Comparison of ENCODE assay signal across 17 cellular contexts in genomic region chr3:101833446-101833974, GRCh38. TPM values are rescaled to one million over a fixed set of nuclear protein-coding genes. Genes with fewer than 3 reads are reported as not detected.
A peak's percentile ranks its signal among the peaks of the same experiment; 100 is the strongest.
DNase-seq lines count a peak whose midpoint lies in the region; ATAC-seq, FAIRE-seq and TF ChIP-seq lines count a peak whose summit lies in the region.
"Had no signal": no experiment of that assay in that cellular context is flagged by ENCODE, and none has a peak within 500 bp of the region (broad histone marks: within the 10 kb centered on the region; RNA-seq: fewer than 3 reads in every experiment).

No MANE protein-coding gene starts in this region.

- TF ChIP-seq POLR2A in GM12892 (IDR thresholded peaks at IDR 0.05; ENCODE audit: low read depth, low read length) = no peak
- TF ChIP-seq POLR2A in right lobe of liver (IDR thresholded peaks at IDR 0.05) = no peak

- no peaks in the 10 kb centered on the region for H3K9me3 Mint-ChIP-seq in CD8-positive, alpha-beta memory T cell
- H3K9me3 Mint-ChIP-seq in activated B cell treated with CpG ODN at 0.5 μM for 24 hours = no peaks in the 10 kb centered on the region
- H3K9me3 Mint-ChIP-seq: activated T-cell treated with anti-CD3 and anti-CD28 coated beads, Interleukin-2, amount 50 U/mL, for 4 hours had no signal

- WGBS in right lobe of liver (ENCODE audit: insufficient coverage, low coverage, low lambda C conversion rate, missing lambda C conversion rate) = 6% methylated on average over 2 of the region's 2 CpGs

- H3K36me3 Mint-ChIP-seq in CD8-positive, alpha-beta memory T cell = peaks cover 0 to 3% (median 2%) of the 10 kb centered on the region in 3 donors
- H3K36me3 Mint-ChIP-seq in activated B cell treated with CpG ODN at 0.5 μM for 24 hours (ENCODE audit: low read depth) = peaks cover 95% of the 10 kb centered on the region

- H3K9me3 ChIP-seq in CD8-positive, alpha-beta memory T cell (ENCODE audit: low read length) = no peaks in the 10 kb centered on the region
- no peaks in the 10 kb centered on the region for H3K9me3 ChIP-seq in right lobe of liver
- H3K9me3 ChIP-seq: ovary, tibial nerve had no signal

- no peaks in the 10 kb centered on the region for H3K36me3 ChIP-seq in CD8-positive, alpha-beta memory T cell (ENCODE audit: insufficient read depth, low read length)
- no peaks in the 10 kb centered on the region for H3K36me3 ChIP-seq in right lobe of liver
- H3K36me3 ChIP-seq: ovary, tibial nerve had no signal

- peaks cover 33 to 48% (median 45%) of the 10 kb centered on the region in 3 donors for H3K4me1 Mint-ChIP-seq in CD8-positive, alpha-beta memory T cell
- peaks cover 96% of the 10 kb centered on the region for H3K4me1 Mint-ChIP-seq in activated B cell treated with CpG ODN at 0.5 μM for 24 hours

- POLR2A ChIA-PET in CD8-positive, alpha-beta memory T cell (lab: Charles Lee) = no interaction called here
- POLR2A ChIA-PET in activated B cell treated with CpG ODN at 0.5 μM for 24 hours (lab: Charles Lee) = interaction anchor here (1.7 to 8.1 kb wide), 3 partner anchors 15 to 23 kb away, joined by 4 to 112 read pairs (median 6); partner anchors contain the start of gene NFKBIZ

- H3K4me1 ChIP-seq in CD8-positive, alpha-beta memory T cell (ENCODE audit: insufficient read depth, low read length) = peaks cover 18% of the 10 kb centered on the region
- H3K4me1 ChIP-seq in right lobe of liver = peaks cover 0 to 23% (median 6%) of the 10 kb centered on the region in 4 donors

- peak overlapping the region in 6 of 8 donors; percentile 2 to 63 (median 19) for H3K27ac Mint-ChIP-seq in CD8-positive, alpha-beta memory T cell
- peak overlapping the region; percentile 50 for H3K27ac Mint-ChIP-seq in activated B cell treated with CpG ODN at 0.5 μM for 24 hours

- H3K4me3 ChIP-seq in CD8-positive, alpha-beta memory T cell (ENCODE audit: low read length) = no peak overlapping the region
- H3K4me3 ChIP-seq in right lobe of liver = no peak overlapping the region
- H3K4me3 ChIP-seq: ovary, tibial nerve had no signal

- CTCF ChIA-PET in CD8-positive, alpha-beta memory T cell (lab: Charles Lee) = no interaction called here
- CTCF ChIA-PET in activated B cell treated with CpG ODN at 0.5 μM for 24 hours (lab: Charles Lee) = interaction anchor here (1.0 to 1.1 kb wide), 2 partner anchors 15 to 396 kb away, joined by 3 to 4 read pairs; no protein-coding TSS in a partner anchor

- H3K27me3 ChIP-seq in CD8-positive, alpha-beta memory T cell (ENCODE audit: insufficient read depth, low read length, poor library complexity, severe bottlenecking) = no peaks in the 10 kb centered on the region
- H3K27me3 ChIP-seq in right lobe of liver = no peaks in the 10 kb centered on the region
- H3K27me3 ChIP-seq: ovary, tibial nerve had no signal

- intact Hi-C loops in activated B cell treated with CpG ODN at 0.5 μM for 24 hours (cut with micrococcal nuclease) (no loop called here), right lobe of liver (cut with DNase I) (no loop called here)

- peak; percentile 73 for FAIRE-seq in GM12892 (lab: Jason Lieb, UNC)

- ATAC-seq in activated B cell treated with CpG ODN at 0.5 μM for 24 hours (ENCODE audit: low read depth) = no peak
- ATAC-seq in right lobe of liver = peak; percentile 53 to 86 (median 76)
- ATAC-seq in HG03175 (IDR thresholded peaks at IDR 0.05; ENCODE audit: unreplicated experiment) = no peak

- no peak for DNase-seq in CD8-positive, alpha-beta memory T cell
- DNase-seq in GM12892 (ENCODE audit: insufficient read length) (no peak), activated B cell treated with CpG ODN at 0.5 μM for 24 hours (no peak), right lobe of liver (no peak), NCI-H2171 (lab: John Stamatoyannopoulos, UW) (no peak), DMS79 treated with DMSO at 0.1 percent for 48 hours (lab: John Stamatoyannopoulos, UW) (no peak)
- DNase-seq: activated CD4-positive, CD25-positive, alpha-beta regulatory T cell treated with anti-CD3 and anti-CD28 coated beads, Interleukin-2, amount 50 U/mL, for 72 hours; activated T-cell treated with anti-CD3 and anti-CD28 coated beads, Interleukin-2, amount 50 U/mL, for 4 hours; aorta; effector CD8-positive, alpha-beta T cell; glutamatergic neuron; NCI-H146; NCI-H226; ovary; stimulated activated CD4-positive, alpha-beta T cell treated with anti-CD3 and anti-CD28 coated beads, Interleukin-4, amount 100 ng/mL, for 24 hours had no signal

- TF ChIP-seq CTCF in activated B cell treated with CpG ODN at 0.5 μM for 24 hours (IDR thresholded peaks at IDR 0.05) (no peak), right lobe of liver (IDR thresholded peaks at IDR 0.05) (no peak)

- H3K27ac ChIP-seq in CD8-positive, alpha-beta memory T cell (ENCODE audit: low read depth, low read length) = no peak overlapping the region
- peak overlapping the region in 2 of 3 donors; percentile 33 to 57 for H3K27ac ChIP-seq in right lobe of liver
- H3K27ac ChIP-seq: ovary, tibial nerve had no signal

- no peaks in the 10 kb centered on the region for H3K27me3 Mint-ChIP-seq in CD8-positive, alpha-beta memory T cell
- no peaks in the 10 kb centered on the region for H3K27me3 Mint-ChIP-seq in activated B cell treated with CpG ODN at 0.5 μM for 24 hours

- H3K4me3 Mint-ChIP-seq in CD8-positive, alpha-beta memory T cell = peak overlapping the region in 1 of 7 donors; percentile 17
- peak overlapping the region; percentile 57 for H3K4me3 Mint-ChIP-seq in activated B cell treated with CpG ODN at 0.5 μM for 24 hours
- H3K4me3 Mint-ChIP-seq: activated T-cell treated with anti-CD3 and anti-CD28 coated beads, Interleukin-2, amount 50 U/mL, for 4 hours had no signal

RNA-seq across cellular contexts. Expression of gene NFKBIZ, which starts 15.8 kb away (rescaled TPM):
- 10 to 100 TPM; 32.3 to 32.9 TPM for total RNA-seq in CD8-positive, alpha-beta memory T cell
- 8.0 TPM for polyA plus RNA-seq in CD8-positive, alpha-beta memory T cell
- 27.7 TPM for polyA plus RNA-seq in GM12892 (2012; ENCODE audit: missing spikeins)
- total RNA-seq in activated B cell treated with CpG ODN at 0.5 μM for 24 hours (391 and 421 TPM in 2 replicates), right lobe of liver (10 to 100 TPM; 23.4 to 83.1 (median 44.4) TPM)

RNA-seq across cellular contexts. Expression of gene NXPE3, which starts 54.5 kb away (rescaled TPM):
- total RNA-seq in CD8-positive, alpha-beta memory T cell = 10 to 100 TPM; 16.2 to 17.2 TPM
- polyA plus RNA-seq in CD8-positive, alpha-beta memory T cell = 37.4 TPM
- 7.0 TPM for polyA plus RNA-seq in GM12892 (2012; ENCODE audit: missing spikeins)
- 15.8 and 16.0 TPM in 2 replicates for total RNA-seq in activated B cell treated with CpG ODN at 0.5 μM for 24 hours
- 1 to 10 TPM in 5 of 6 experiments, under 1 TPM in 1; 0.75 to 2.9 (median 1.7) TPM for total RNA-seq in right lobe of liver

Comparison
In these comparisons a context has a peak if more than half of its experiments do, and no peak if none do; other contexts are left out.
1. ATAC-seq: peak in right lobe of liver (4 of 4); none in activated B cell treated with CpG ODN at 0.5 μM for 24 hours (single experiment) and HG03175 (single experiment).